37 cellular contexts compared by ENCODE assay signal in genomic region chr5:157241483-157241882, GRCh38. TPM values are rescaled to one million over a fixed set of nuclear protein-coding genes. Genes with fewer than 3 reads are reported as not detected.
DNase-seq lines count a peak whose midpoint lies in the region; ATAC-seq and TF ChIP-seq lines count a peak whose summit lies in the region.
"Had no signal": no experiment of that assay in that cellular context is flagged by ENCODE, and none has a peak within 500 bp of the region (broad histone marks: within the 10 kb centered on the region; RNA-seq: fewer than 3 reads in every experiment).

No MANE protein-coding gene starts in this region.

- H3K4me3 Mint-ChIP-seq in activated naive CD4-positive, alpha-beta T cell treated with anti-CD3 and anti-CD28 coated beads for 36 hours = no peak overlapping the region
- H3K4me3 Mint-ChIP-seq in WTC11 = no peak overlapping the region
- H3K4me3 Mint-ChIP-seq: activated CD8-positive, alpha-beta memory T cell treated with anti-CD3 and anti-CD28 coated beads, Interleukin-2, amount 10 ng/mL, durations not matched to agents 7 days and 5 days; activated naive CD8-positive, alpha-beta T cell treated with anti-CD3 and anti-CD28 coated beads, Interleukin-2, amount 10 ng/mL, durations not matched to agents 7 days and 5 days; activated T-helper 1 cell treated with anti-CD3 and anti-CD28 coated beads, Interleukin-12 subunit alpha, Interleukin-12 subunit beta, Interleukin-2, Interleukin-4 antibody, amounts not matched to agents 30 ng/mL and 10 ng/mL and 1 ng/mL, durations not matched to agents 14 hours and 24 hours and 36 hours; natural killer cell; type B pancreatic cell had no signal

- no peak for ATAC-seq in activated naive CD4-positive, alpha-beta T cell treated with anti-CD3 and anti-CD28 coated beads, Interleukin-2, amount 50 U/mL, for 72 hours
- no peak for ATAC-seq in WTC11
- ATAC-seq: activated CD8-positive, alpha-beta memory T cell treated with anti-CD3 and anti-CD28 coated beads, Interleukin-2, amount 10 ng/mL, durations not matched to agents 7 days and 5 days; HepG2; lower lobe of right lung; natural killer cell; Right ventricle myocardium inferior had no signal

- POLR2A ChIA-PET in WTC11 (lab: Charles Lee) = no interaction called here
- POLR2A ChIA-PET in HEK293T (lab: Yijun Ruan, JAX) = no interaction called here

- intact Hi-C loops in activated naive CD4-positive, alpha-beta T cell treated with anti-CD3 and anti-CD28 coated beads for 36 hours (cut with micrococcal nuclease) = no loop called here

- H3K4me3 ChIP-seq in coronary artery = no peak overlapping the region
- H3K4me3 ChIP-seq: BLaER1, esophagus muscularis mucosa, lower lobe of right lung, PC-9, prostate gland, sigmoid colon had no signal

- no peak for DNase-seq in activated naive CD4-positive, alpha-beta T cell treated with anti-CD3 and anti-CD28 coated beads for 36 hours
- DNase-seq in activated naive CD4-positive, alpha-beta T cell treated with anti-CD3 and anti-CD28 coated beads, Interleukin-2, amount 50 U/mL, for 72 hours (ENCODE audit: low spot score in 2 of 2) = no peak
- DNase-seq in GM03348 (ENCODE audit: low spot score) (peak; percentile 20), astrocyte of the hippocampus (ENCODE audit: low read depth, low spot score) (peak; percentile 45), renal cortical epithelial cell (ENCODE audit: low read depth) (peak; percentile 15), coronary artery (ENCODE audit: low spot score) (no peak), WTC11 (ENCODE audit: low spot score) (no peak), HEK293T (ENCODE audit: extremely low spot score) (no peak)
- DNase-seq: activated CD8-positive, alpha-beta memory T cell treated with anti-CD3 and anti-CD28 coated beads, Interleukin-2, amount 10 ng/mL, durations not matched to agents 7 days and 5 days; activated naive CD8-positive, alpha-beta T cell treated with anti-CD3 and anti-CD28 coated beads, Interleukin-2, amount 10 ng/mL, durations not matched to agents 7 days and 5 days; Calu3; cerebellar nuclear complex; DMS79 treated with DMSO at 0.1 percent for 48 hours; GF-D8; HCEC 1CT; hippocampal formation; Karpas-422; lower lobe of right lung; natural killer cell; NCI-H1417 treated with DMSO at 0.1 percent for 48 hours; NCI-H2081; NCI-H226; NCI-H69; nucleus accumbens; PC-9; sigmoid colon; SK-N-SH; stimulated activated CD4-positive, alpha-beta T cell treated with anti-CD3 and anti-CD28 coated beads, Interleukin-4, amount 100 ng/mL, for 1 hour; substantia nigra; T-helper 2 cell had no signal

- CTCF ChIA-PET in activated naive CD4-positive, alpha-beta T cell treated with anti-CD3 and anti-CD28 coated beads for 36 hours (lab: Charles Lee) = interaction anchor here (0.6 kb wide), 1 partner anchor 12 kb away, joined by 3 read pairs; no protein-coding TSS in a partner anchor
- CTCF ChIA-PET in WTC11 (lab: Charles Lee) = no interaction called here
- CTCF ChIA-PET in HEK293T (lab: Yijun Ruan, JAX) = interaction anchor here (0.9 kb wide), 1 partner anchor 13 kb away, joined by 3 read pairs; no protein-coding TSS in a partner anchor

- H3K4me1 Mint-ChIP-seq in activated naive CD4-positive, alpha-beta T cell treated with anti-CD3 and anti-CD28 coated beads for 36 hours (ENCODE audit: low read depth) = peaks cover 86% of the 10 kb centered on the region
- H3K4me1 Mint-ChIP-seq in WTC11 = peaks cover 9% of the 10 kb centered on the region

- peaks cover 93% of the 10 kb centered on the region for H3K36me3 Mint-ChIP-seq in activated naive CD4-positive, alpha-beta T cell treated with anti-CD3 and anti-CD28 coated beads for 36 hours (ENCODE audit: low read depth)
- peaks cover 67 to 90% of the 10 kb centered on the region in 2 donors for H3K36me3 Mint-ChIP-seq in activated naive CD4-positive, alpha-beta T cell treated with anti-CD3 and anti-CD28 coated beads, Interleukin-2, amount 50 U/mL, for 72 hours
- no peaks in the 10 kb centered on the region for H3K36me3 Mint-ChIP-seq in WTC11
- H3K36me3 Mint-ChIP-seq: type B pancreatic cell had no signal

- no peaks in the 10 kb centered on the region for H3K9me3 Mint-ChIP-seq in activated naive CD4-positive, alpha-beta T cell treated with anti-CD3 and anti-CD28 coated beads for 36 hours
- H3K9me3 Mint-ChIP-seq in activated naive CD4-positive, alpha-beta T cell treated with anti-CD3 and anti-CD28 coated beads, Interleukin-2, amount 50 U/mL, for 72 hours = no peaks in the 10 kb centered on the region
- H3K9me3 Mint-ChIP-seq in WTC11 = peaks cover 3% of the 10 kb centered on the region
- H3K9me3 Mint-ChIP-seq: activated naive CD8-positive, alpha-beta T cell treated with anti-CD3 and anti-CD28 coated beads, Interleukin-2, amount 10 ng/mL, durations not matched to agents 7 days and 5 days; activated T-helper 1 cell treated with anti-CD3 and anti-CD28 coated beads, Interleukin-12 subunit alpha, Interleukin-12 subunit beta, Interleukin-2, Interleukin-4 antibody, amounts not matched to agents 30 ng/mL and 10 ng/mL and 1 ng/mL, durations not matched to agents 14 hours and 24 hours and 36 hours; natural killer cell; type B pancreatic cell had no signal

- peak overlapping the region; percentile 74 for H3K27ac Mint-ChIP-seq in activated naive CD4-positive, alpha-beta T cell treated with anti-CD3 and anti-CD28 coated beads for 36 hours
- no peak overlapping the region for H3K27ac Mint-ChIP-seq in activated naive CD4-positive, alpha-beta T cell treated with anti-CD3 and anti-CD28 coated beads, Interleukin-2, amount 50 U/mL, for 72 hours
- no peak overlapping the region for H3K27ac Mint-ChIP-seq in WTC11
- H3K27ac Mint-ChIP-seq: activated naive CD8-positive, alpha-beta T cell treated with anti-CD3 and anti-CD28 coated beads, Interleukin-2, amount 10 ng/mL, durations not matched to agents 7 days and 5 days; type B pancreatic cell had no signal

- no peak overlapping the region for H3K27ac ChIP-seq in coronary artery
- H3K27ac ChIP-seq: BLaER1, esophagus muscularis mucosa, lower lobe of right lung, PC-9, prostate gland, sigmoid colon had no signal

- no peaks in the 10 kb centered on the region for H3K27me3 Mint-ChIP-seq in activated naive CD4-positive, alpha-beta T cell treated with anti-CD3 and anti-CD28 coated beads for 36 hours (ENCODE audit: low read depth)
- no peaks in the 10 kb centered on the region for H3K27me3 Mint-ChIP-seq in WTC11 (ENCODE audit: low read depth)
- H3K27me3 Mint-ChIP-seq: activated CD8-positive, alpha-beta memory T cell treated with anti-CD3 and anti-CD28 coated beads, Interleukin-2, amount 10 ng/mL, durations not matched to agents 7 days and 5 days; activated naive CD8-positive, alpha-beta T cell treated with anti-CD3 and anti-CD28 coated beads, Interleukin-2, amount 10 ng/mL, durations not matched to agents 7 days and 5 days; type B pancreatic cell had no signal

- TF ChIP-seq CTCF in coronary artery (IDR thresholded peaks at IDR 0.05) = no peak
- TF ChIP-seq CTCF in WTC11 (IDR thresholded peaks at IDR 0.05) = no peak

TF ChIP-seq in WTC11, 78 proteins besides CTCF, POLR2A, EP300 and RAD21 (continues in another document):
- no peak for TF ChIP-seq NR2C2 (CRISPR knock-in tag; IDR thresholded peaks at IDR 0.05)
- no peak for TF ChIP-seq ATF3 (CRISPR knock-in tag; conservative IDR thresholded peaks at IDR 0.05)
- TF ChIP-seq, protein P1, sequence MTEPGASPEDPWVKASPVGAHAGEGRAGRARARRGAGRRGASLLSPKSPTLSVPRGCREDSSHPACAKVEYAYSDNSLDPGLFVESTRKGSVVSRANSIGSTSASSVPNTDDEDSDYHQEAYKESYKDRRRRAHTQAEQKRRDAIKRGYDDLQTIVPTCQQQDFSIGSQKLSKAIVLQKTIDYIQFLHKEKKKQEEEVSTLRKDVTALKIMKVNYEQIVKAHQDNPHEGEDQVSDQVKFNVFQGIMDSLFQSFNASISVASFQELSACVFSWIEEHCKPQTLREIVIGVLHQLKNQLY (CRISPR knock-in tag; IDR thresholded peaks at IDR 0.05) = no peak
- no peak for TF ChIP-seq RELA (CRISPR knock-in tag; IDR thresholded peaks at IDR 0.05; ENCODE audit: borderline replicate concordance)
- TF ChIP-seq CDX4 (CRISPR knock-in tag; IDR thresholded peaks at IDR 0.05; ENCODE audit: borderline replicate concordance) = no peak

TF ChIP-seq in HEK293T, 16 proteins besides CTCF, POLR2A, EP300 and RAD21:
- TF ChIP-seq NFRKB (IDR thresholded peaks at IDR 0.05) = no peak
- TF ChIP-seq CTBP1 (IDR thresholded peaks at IDR 0.05; ENCODE audit: borderline replicate concordance) = no peak
- TF ChIP-seq SUZ12 (IDR thresholded peaks at IDR 0.05) = no peak
- TF ChIP-seq FOXM1 (IDR thresholded peaks at IDR 0.05; ENCODE audit: borderline replicate concordance) = no peak
- no peak for TF ChIP-seq ARNT (IDR thresholded peaks at IDR 0.05)
- no peak for TF ChIP-seq PKNOX1 (IDR thresholded peaks at IDR 0.05)
- TF ChIP-seq FOXK2 (IDR thresholded peaks at IDR 0.05) = no peak
- no peak for TF ChIP-seq ELF4 (IDR thresholded peaks at IDR 0.05)
- TF ChIP-seq L3MBTL2 (conservative IDR thresholded peaks at IDR 0.05) = no peak
- no peak for TF ChIP-seq LEF1 (IDR thresholded peaks at IDR 0.05; ENCODE audit: borderline replicate concordance)
- no peak for TF ChIP-seq BHLHE40 (IDR thresholded peaks at IDR 0.05; ENCODE audit: borderline replicate concordance)

RNA-seq across cellular contexts. Expression of gene CYFIP2, which starts 24.4 kb away (rescaled TPM):
- total RNA-seq in activated naive CD4-positive, alpha-beta T cell treated with anti-CD3 and anti-CD28 coated beads for 36 hours = 100 to 1,000 TPM; 490 to 492 TPM
- 100 to 1,000 TPM; 335 to 493 TPM for total RNA-seq in activated naive CD4-positive, alpha-beta T cell treated with anti-CD3 and anti-CD28 coated beads, Interleukin-2, amount 50 U/mL, for 72 hours
- total RNA-seq in renal cortical epithelial cell (38.7 and 57.9 TPM in 2 replicates), WTC11 (2021) (95.3 to 102 TPM (median 101 TPM) in 3 replicates)
- total RNA-seq: PC-9 had no signal

Comparison
In these comparisons a context has a peak if more than half of its experiments do, and no peak if none do; other contexts are left out.
1. DNase-seq: peak in GM03348 (single experiment), astrocyte of the hippocampus (single experiment) and renal cortical epithelial cell (single experiment); none in activated naive CD4-positive, alpha-beta T cell treated with anti-CD3 and anti-CD28 coated beads for 36 hours (single experiment), activated naive CD4-positive, alpha-beta T cell treated with anti-CD3 and anti-CD28 coated beads, Interleukin-2, amount 50 U/mL, for 72 hours (0 of 2), coronary artery (single experiment), WTC11 (single experiment) and HEK293T (single experiment).